ENCODE assay signal across 18 cellular contexts in genomic region chr19:11194173-11194572, GRCh38. TPM values are rescaled to one million over a fixed set of nuclear protein-coding genes. Genes with fewer than 3 reads are reported as not detected.
DNase-seq lines count a peak whose midpoint lies in the region; ATAC-seq and TF ChIP-seq lines count a peak whose summit lies in the region.
"Had no signal": no experiment of that assay in that cellular context is flagged by ENCODE, and none has a peak within 500 bp of the region (broad histone marks: within the 10 kb centered on the region; RNA-seq: fewer than 3 reads in every experiment).

No MANE protein-coding gene starts in this region.

- TF ChIP-seq CTCF in SK-N-SH (IDR thresholded peaks at IDR 0.05): no peak
- no peak for TF ChIP-seq CTCF in tibial artery (IDR thresholded peaks at IDR 0.05)

- 98% methylated on average over 5 of the region's 8 CpGs for WGBS in SK-N-SH (ENCODE audit: low lambda C conversion rate)

- H3K4me1 ChIP-seq in SK-N-SH (ENCODE audit: control insufficient read depth in 1 of 2, insufficient read depth in 2 of 2, low read depth in 1 of 2, low read length in 1 of 2) (peaks cover 10 to 24% of the 10 kb centered on the region in 2 experiments; a peak in 1 of 4 replicates), muscle layer of duodenum (ENCODE audit: control insufficient read depth in 1 of 2, insufficient read depth in 2 of 2, low read length in 2 of 2) (peaks cover 7 to 77% of the 10 kb centered on the region in 2 donors), tibial artery (peaks cover 0 to 86% (median 75%) of the 10 kb centered on the region in 4 donors)

- no peak for DNase-seq in SK-N-SH
- DNase-seq in tibial artery: no peak
- no peak for DNase-seq in SK-N-DZ (ENCODE audit: low spot score)
- DNase-seq in activated CD4-positive, alpha-beta T cell treated with anti-CD3 and anti-CD28 coated beads, Interleukin-2, amount 10 ng/mL, durations not matched to agents 7 days and 5 days: no peak
- DNase-seq in NCI-H2081 treated with DMSO at 0.1 percent for 48 hours (lab: John Stamatoyannopoulos, UW): no peak
- DNase-seq: activated CD4-positive, CD25-positive, alpha-beta regulatory T cell treated with anti-CD3 and anti-CD28 coated beads, Interleukin-2, amount 50 U/mL, for 72 hours; cerebellar nuclear complex; COR-L47; GOT3; NCI-H1105 treated with DMSO at 0.1 percent for 48 hours; NCI-H446 treated with DMSO at 0.1 percent for 48 hours; OCI-M1; stimulated activated CD4-positive, alpha-beta T cell treated with anti-CD3 and anti-CD28 coated beads, Interleukin-2, amount 100 ng/mL, for 24 hours had no signal

- CTCF ChIA-PET in SK-N-SH (lab: Yijun Ruan, JAX): interaction anchor here (0.7 to 1.4 kb wide), 2 partner anchors 10 to 64 kb away, joined by 3 to 4 read pairs; no protein-coding TSS in a partner anchor
- CTCF ChIA-PET in activated CD4-positive, alpha-beta T cell treated with anti-CD3 and anti-CD28 coated beads, Interleukin-2, amount 10 ng/mL, durations not matched to agents 7 days and 5 days (lab: Charles Lee): interaction anchor here (1.6 kb wide), 1 partner anchor 38 kb away, joined by 4 read pairs; no protein-coding TSS in a partner anchor

- H3K9ac ChIP-seq in SK-N-SH: no peak overlapping the region

- H3K9me3 Mint-ChIP-seq in dendritic cell treated with granulocyte-macrophage colony-stimulating factor and Interleukin-4, amounts not matched to agents 40 ng/mL and 50 ng/mL, for 4 days: no peaks in the 10 kb centered on the region
- no peaks in the 10 kb centered on the region for H3K9me3 Mint-ChIP-seq in activated CD4-positive, alpha-beta T cell treated with anti-CD3 and anti-CD28 coated beads, Interleukin-2, amount 10 ng/mL, durations not matched to agents 7 days and 5 days
- H3K9me3 Mint-ChIP-seq: T-helper 1 cell treated with Interleukin-12 subunit alpha and Interleukin-12 subunit beta and Interleukin-4 antibody, amounts not matched to agents 30 μg/mL and 1 μg/mL, for 36 hours had no signal

- no peak for ATAC-seq in SK-N-SH treated with all-trans-retinoic acid at 6 μM for 48 hours

- H2AFZ ChIP-seq in SK-N-SH (ENCODE audit: low read depth): no peak overlapping the region

- peaks cover 40% of the 10 kb centered on the region for H4K20me1 ChIP-seq in SK-N-SH (ENCODE audit: insufficient read depth)

- peaks cover 19% of the 10 kb centered on the region for H3F3A ChIP-seq in SK-N-SH (replicated peaks; ENCODE audit: insufficient read depth)

- H3K79me2 ChIP-seq in SK-N-SH (ENCODE audit: insufficient read depth): peaks cover 70% of the 10 kb centered on the region

- peak overlapping the region; percentile 47 for H3K27ac Mint-ChIP-seq in dendritic cell treated with granulocyte-macrophage colony-stimulating factor and Interleukin-4, amounts not matched to agents 40 ng/mL and 50 ng/mL, for 4 days
- no peak overlapping the region for H3K27ac Mint-ChIP-seq in activated CD4-positive, alpha-beta T cell treated with anti-CD3 and anti-CD28 coated beads, Interleukin-2, amount 10 ng/mL, durations not matched to agents 7 days and 5 days
- H3K27ac Mint-ChIP-seq: activated naive CD8-positive, alpha-beta T cell; T-helper 1 cell treated with Interleukin-12 subunit alpha and Interleukin-12 subunit beta and Interleukin-4 antibody, amounts not matched to agents 30 μg/mL and 1 μg/mL, for 36 hours had no signal

- POLR2A ChIA-PET in SK-N-SH (lab: Yijun Ruan, JAX): no interaction called here
- POLR2A ChIA-PET in activated CD4-positive, alpha-beta T cell treated with anti-CD3 and anti-CD28 coated beads, Interleukin-2, amount 10 ng/mL, durations not matched to agents 7 days and 5 days (lab: Charles Lee): interaction anchor here (0.7 kb wide), 1 partner anchor 162 kb away, joined by 3 read pairs; no protein-coding TSS in a partner anchor

- peaks cover 34% of the 10 kb centered on the region for H3K4me1 Mint-ChIP-seq in dendritic cell treated with granulocyte-macrophage colony-stimulating factor and Interleukin-4, amounts not matched to agents 40 ng/mL and 50 ng/mL, for 4 days (ENCODE audit: low read depth)
- H3K4me1 Mint-ChIP-seq in activated CD4-positive, alpha-beta T cell treated with anti-CD3 and anti-CD28 coated beads, Interleukin-2, amount 10 ng/mL, durations not matched to agents 7 days and 5 days: peaks cover 18% of the 10 kb centered on the region

- H3K27ac ChIP-seq in SK-N-SH (ENCODE audit: low read depth in 2 of 2, low read length in 1 of 2): no peak overlapping the region
- H3K27ac ChIP-seq in muscle layer of duodenum (ENCODE audit: low read length): peak overlapping the region; percentile 67
- peak overlapping the region; percentile 94 to 98 for H3K27ac ChIP-seq in tibial artery

- no peak overlapping the region for H3K4me3 Mint-ChIP-seq in dendritic cell treated with granulocyte-macrophage colony-stimulating factor and Interleukin-4, amounts not matched to agents 40 ng/mL and 50 ng/mL, for 4 days
- no peak overlapping the region for H3K4me3 Mint-ChIP-seq in activated CD4-positive, alpha-beta T cell treated with anti-CD3 and anti-CD28 coated beads, Interleukin-2, amount 10 ng/mL, durations not matched to agents 7 days and 5 days
- H3K4me3 Mint-ChIP-seq: activated naive CD8-positive, alpha-beta T cell; T-helper 1 cell treated with Interleukin-12 subunit alpha and Interleukin-12 subunit beta and Interleukin-4 antibody, amounts not matched to agents 30 μg/mL and 1 μg/mL, for 36 hours had no signal

- H3K9me3 ChIP-seq in SK-N-SH: no peaks in the 10 kb centered on the region
- H3K9me3 ChIP-seq in muscle layer of duodenum (ENCODE audit: control insufficient read depth in 1 of 2, low read length in 2 of 2): no peaks in the 10 kb centered on the region
- H3K9me3 ChIP-seq in tibial artery: no peaks in the 10 kb centered on the region

- H3K36me3 Mint-ChIP-seq in dendritic cell treated with granulocyte-macrophage colony-stimulating factor and Interleukin-4, amounts not matched to agents 40 ng/mL and 50 ng/mL, for 4 days (ENCODE audit: low read depth): no peaks in the 10 kb centered on the region
- no peaks in the 10 kb centered on the region for H3K36me3 Mint-ChIP-seq in activated CD4-positive, alpha-beta T cell treated with anti-CD3 and anti-CD28 coated beads, Interleukin-2, amount 10 ng/mL, durations not matched to agents 7 days and 5 days (ENCODE audit: low read depth)
- H3K36me3 Mint-ChIP-seq: activated naive CD8-positive, alpha-beta T cell had no signal

- no peaks in the 10 kb centered on the region for H3K9me2 ChIP-seq in SK-N-SH

- H3K27me3 ChIP-seq in SK-N-SH (ENCODE audit: insufficient read depth): no peaks in the 10 kb centered on the region
- no peaks in the 10 kb centered on the region for H3K27me3 ChIP-seq in muscle layer of duodenum (ENCODE audit: low read depth, low read length)
- no peaks in the 10 kb centered on the region for H3K27me3 ChIP-seq in tibial artery

- TF ChIP-seq RAD21 in SK-N-SH (IDR thresholded peaks at IDR 0.05; ENCODE audit: low read length): no peak

- H3K4me3 ChIP-seq in SK-N-SH (ENCODE audit: low read depth in 2 of 2, low read length in 1 of 2) (no peak overlapping the region), muscle layer of duodenum (ENCODE audit: low read depth in 1 of 2, low read length in 2 of 2) (peak overlapping the region in 1 of 2 donors; percentile 79), tibial artery (peak overlapping the region; percentile 93 to 98)

- TF ChIP-seq EP300 in SK-N-SH (IDR thresholded peaks at IDR 0.05; ENCODE audit: borderline replicate concordance in 1 of 2, low read depth in 1 of 2, low read length in 1 of 2): no peak

- H3K27me3 Mint-ChIP-seq in dendritic cell treated with granulocyte-macrophage colony-stimulating factor and Interleukin-4, amounts not matched to agents 40 ng/mL and 50 ng/mL, for 4 days: peaks cover 21% of the 10 kb centered on the region
- H3K27me3 Mint-ChIP-seq in activated CD4-positive, alpha-beta T cell treated with anti-CD3 and anti-CD28 coated beads, Interleukin-2, amount 10 ng/mL, durations not matched to agents 7 days and 5 days: peaks cover 17% of the 10 kb centered on the region
- H3K27me3 Mint-ChIP-seq: activated naive CD8-positive, alpha-beta T cell had no signal

- peak overlapping the region; percentile 95; the same call in 1 of the 2 replicates for H3K4me2 ChIP-seq in SK-N-SH

- H3K36me3 ChIP-seq in SK-N-SH (replicated peaks in 1 of 2; ENCODE audit: control insufficient read depth in 1 of 2, insufficient read depth in 2 of 2, low read length in 1 of 2) (peaks cover 27 to 29% of the 10 kb centered on the region in 2 experiments), muscle layer of duodenum (ENCODE audit: control insufficient read depth in 1 of 2, insufficient read depth in 2 of 2, low read length in 2 of 2) (peaks cover 0 to 20% of the 10 kb centered on the region in 2 donors), tibial artery (peaks cover 39 to 54% (median 42%) of the 10 kb centered on the region in 3 donors)

- intact Hi-C loops in dendritic cell treated with granulocyte-macrophage colony-stimulating factor and Interleukin-4, amounts not matched to agents 40 ng/mL and 50 ng/mL, for 4 days (cut with micrococcal nuclease): no loop called here
- intact Hi-C loops in tibial artery (cut with DNase I; ENCODE audit: low total_unique reads): no loop called here

TF ChIP-seq in SK-N-SH, 30 proteins besides CTCF, POLR2A, EP300 and RAD21 (continues in another document):
- TF ChIP-seq MEF2A (IDR thresholded peaks at IDR 0.05; ENCODE audit: borderline replicate concordance, low read depth): no peak

RNA-seq across cellular contexts. Expression of gene KANK2, which starts 3.2 kb away (rescaled TPM):
- polyA plus RNA-seq in SK-N-SH (2012; rRNA removed): 63.9 and 92.4 TPM in 2 replicates
- 53.5 and 70.6 TPM in 2 replicates for polyA plus RNA-seq in SK-N-SH (2012; cell fraction: cytosol; rRNA removed)
- polyA plus RNA-seq in SK-N-SH (2012; cell fraction: nucleus; rRNA removed): 95.9 and 113 TPM in 2 replicates
- 20.7 and 22.0 TPM in 2 replicates for polyA plus RNA-seq in SK-N-DZ (2014; cell fraction: cytosol; rRNA removed)
- polyA plus RNA-seq in SK-N-DZ (2014; cell fraction: nucleus; rRNA removed): 14.7 and 21.7 TPM in 2 replicates
- total RNA-seq in activated CD4-positive, alpha-beta T cell treated with anti-CD3 and anti-CD28 coated beads, Interleukin-2, amount 10 ng/mL, durations not matched to agents 7 days and 5 days: 1 to 10 TPM; 2.0 to 2.6 TPM

RNA-seq across cellular contexts. Expression of gene SPC24, which starts 38.6 kb away (rescaled TPM):
- 12.7 and 18.9 TPM in 2 replicates for polyA plus RNA-seq in SK-N-SH (2012; rRNA removed)
- 8.5 and 13.1 TPM in 2 replicates for polyA plus RNA-seq in SK-N-SH (2012; cell fraction: cytosol; rRNA removed)
- polyA plus RNA-seq in SK-N-SH (2012; cell fraction: nucleus; rRNA removed): 25.0 and 27.1 TPM in 2 replicates
- 120 and 144 TPM in 2 replicates for polyA plus RNA-seq in SK-N-DZ (2014; cell fraction: cytosol; rRNA removed)
- 99.3 and 99.7 TPM in 2 replicates for polyA plus RNA-seq in SK-N-DZ (2014; cell fraction: nucleus; rRNA removed)
- 10 to 100 TPM; 80.4 to 97.3 TPM for total RNA-seq in activated CD4-positive, alpha-beta T cell treated with anti-CD3 and anti-CD28 coated beads, Interleukin-2, amount 10 ng/mL, durations not matched to agents 7 days and 5 days

RNA-seq across cellular contexts. Expression of gene ANGPTL8, which starts 45.2 kb away (rescaled TPM):
- polyA plus RNA-seq in SK-N-SH (2012; rRNA removed): 0.21 TPM in 1 of 2 replicates, not detected in the other
- polyA plus RNA-seq in SK-N-SH (2012; cell fraction: cytosol; rRNA removed): 0.08 and 0.25 TPM in 2 replicates
- 0.41 and 0.66 TPM in 2 replicates for polyA plus RNA-seq in SK-N-SH (2012; cell fraction: nucleus; rRNA removed)
- polyA plus RNA-seq in SK-N-DZ (2014; cell fraction: cytosol; rRNA removed): not detected in 2 replicates
- polyA plus RNA-seq in SK-N-DZ (2014; cell fraction: nucleus; rRNA removed): not detected in 2 replicates
- not detected for total RNA-seq in activated CD4-positive, alpha-beta T cell treated with anti-CD3 and anti-CD28 coated beads, Interleukin-2, amount 10 ng/mL, durations not matched to agents 7 days and 5 days

Comparison
In these comparisons a context has a peak if more than half of its experiments do, and no peak if none do; other contexts are left out.
1. H3K27ac ChIP-seq: peak in muscle layer of duodenum (single experiment) and tibial artery (2 of 2); none in SK-N-SH (0 of 2).
2. H3K4me3 ChIP-seq: peak in tibial artery (2 of 2); none in SK-N-SH (0 of 2).